In the genomic region with DNA sequence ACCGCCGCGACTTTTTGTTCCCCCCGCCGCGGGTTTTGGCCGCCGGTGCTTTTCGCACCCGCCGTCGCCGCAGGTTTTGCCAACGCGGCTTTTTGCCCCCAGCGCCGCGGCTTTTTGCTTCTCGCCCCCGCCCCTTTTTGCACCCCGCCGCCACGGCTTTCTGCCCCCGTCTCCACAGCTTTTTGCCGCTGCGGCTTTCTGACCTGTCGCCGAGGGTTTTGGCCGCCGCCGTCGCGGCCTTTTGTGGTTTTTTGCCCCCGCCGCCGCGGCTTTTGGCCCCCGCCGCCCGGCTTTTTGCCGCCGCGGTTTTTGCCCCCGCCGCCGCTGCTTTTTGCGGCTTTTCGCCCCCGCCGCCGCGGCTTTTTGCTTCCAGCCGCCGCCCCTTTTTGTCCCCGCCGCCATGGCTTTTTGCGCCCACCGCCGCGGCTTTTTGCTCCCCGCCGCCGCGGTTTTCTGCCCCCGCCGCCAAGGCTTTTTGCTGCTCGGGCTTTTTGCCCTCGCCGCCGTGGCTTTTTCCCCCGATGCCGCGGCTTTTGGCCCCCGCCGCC, we compare ENCODE assay signal across 16 cellular contexts.
"Had no signal": no experiment of that assay in that cellular context is flagged by ENCODE, and none has a peak within 500 bp of the region (broad histone marks: within the 10 kb centered on the region; RNA-seq: fewer than 3 reads in every experiment).

No MANE protein-coding gene starts in this region.

- H3K9me3 ChIP-seq: colonic mucosa, thyroid gland had no signal

- H3K79me2 ChIP-seq: hepatocyte had no signal

- H3K4me2 ChIP-seq: hepatocyte had no signal

- H3K27ac ChIP-seq: colonic mucosa, foreskin keratinocyte, hepatocyte, neutrophil, right atrium auricular region, stomach, thyroid gland, vagina had no signal

- H3K36me3 ChIP-seq: colonic mucosa, neutrophil, right atrium auricular region, stomach, thyroid gland, vagina had no signal

- ATAC-seq: foreskin keratinocyte; left colon; mucosa of descending colon; naive thymus-derived CD8-positive, alpha-beta T cell had no signal

- H2AFZ ChIP-seq: hepatocyte had no signal

- H3K4me3 ChIP-seq: hepatocyte, mucosa of descending colon, thyroid gland, vagina had no signal

- DNase-seq: colonic mucosa; dermis blood vessel endothelial cell; foreskin keratinocyte; left colon; mucosa of descending colon; naive thymus-derived CD8-positive, alpha-beta T cell; small intestine; stimulated activated CD4-positive, alpha-beta T cell treated with anti-CD3 and anti-CD28 coated beads, Interleukin-12 subunit alpha, Interleukin-12 subunit beta, amount 100 ng/mL, for 4 hours; stimulated activated naive CD4-positive, alpha-beta T cell; stomach; substantia nigra; thyroid gland had no signal

- H3K27me3 ChIP-seq: colonic mucosa, foreskin keratinocyte, hepatocyte, thyroid gland, vagina had no signal

- H3K4me1 ChIP-seq: colonic mucosa, foreskin keratinocyte, right atrium auricular region, stomach, thyroid gland, vagina had no signal
